ENCODE assay signal across 13 cellular contexts in the genomic region with DNA sequence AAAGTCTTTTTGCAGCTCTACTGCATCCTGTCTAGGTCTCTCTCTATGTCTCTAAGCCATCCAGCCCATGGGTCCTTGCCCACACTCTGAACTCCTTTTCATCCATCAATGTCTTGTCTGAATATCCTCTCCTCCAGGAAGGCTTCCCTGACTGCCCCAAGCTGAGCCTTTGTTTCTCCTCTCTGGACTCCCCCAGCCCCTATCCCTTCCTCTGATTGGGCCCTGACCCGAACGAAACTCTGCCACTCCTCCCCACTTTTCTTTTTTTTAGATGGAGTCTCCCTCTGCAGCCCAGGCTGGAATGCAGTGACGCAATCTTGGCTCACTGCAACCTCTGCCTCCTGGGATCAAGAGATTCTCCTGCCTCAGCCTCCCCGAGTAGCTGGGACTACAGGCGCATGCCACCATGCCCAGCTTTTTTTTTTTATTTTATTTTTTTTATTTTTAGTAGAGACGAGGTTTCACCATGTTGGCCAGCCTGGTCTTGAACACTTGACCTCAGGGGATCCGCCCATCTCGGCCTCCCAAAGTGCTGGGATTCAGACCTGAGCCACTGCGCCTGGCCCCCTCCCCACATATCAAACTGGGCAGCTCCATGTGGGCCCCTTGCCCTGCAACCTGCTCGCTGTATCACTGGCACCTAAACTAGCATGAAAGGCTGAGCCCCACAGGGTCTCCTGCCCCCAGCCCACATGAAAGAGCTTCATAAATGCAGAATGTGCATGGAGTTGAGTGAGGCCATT. TPM values are rescaled to one million over a fixed set of nuclear protein-coding genes. Genes with fewer than 3 reads are reported as not detected.
DNase-seq lines count a peak whose midpoint lies in the region; ATAC-seq and TF ChIP-seq lines count a peak whose summit lies in the region.
"Had no signal": no experiment of that assay in that cellular context is flagged by ENCODE, and none has a peak within 500 bp of the region (broad histone marks: within the 10 kb centered on the region; RNA-seq: fewer than 3 reads in every experiment).

No MANE protein-coding gene starts in this region.

- DNase-seq in T-helper 1 cell (no peak), KBM-7 (no peak)
- no peak for DNase-seq in activated CD4-positive, alpha-beta memory T cell treated with anti-CD3 and anti-CD28 coated beads for 36 hours
- DNase-seq: kidney glomerular epithelial cell had no signal

- peak overlapping the region; percentile 26 for H3K4me3 Mint-ChIP-seq in T-helper 1 cell treated with Interleukin-12 subunit alpha and Interleukin-12 subunit beta and Interleukin-4 antibody, amounts not matched to agents 30 μg/mL and 1 μg/mL, for 36 hours
- no peak overlapping the region for H3K4me3 Mint-ChIP-seq in stimulated activated memory B cell treated with anti-CD40 and anti-IgM and Interleukin-4, amounts not matched to agents 10 μg/mL and 1 μg/mL and 100 μg/mL, for 72 hours
- H3K4me3 Mint-ChIP-seq in activated CD4-positive, alpha-beta memory T cell treated with anti-CD3 and anti-CD28 coated beads for 36 hours, result no peak overlapping the region
- H3K4me3 Mint-ChIP-seq: activated naive CD4-positive, alpha-beta T cell treated with anti-CD3 and anti-CD28 coated beads for 36 hours had no signal

- peak overlapping the region; percentile 92 for H3K27ac ChIP-seq in VCaP
- H3K27ac ChIP-seq: cardiac muscle cell, KMS-11, thyroid gland had no signal

- CTCF ChIA-PET in activated CD4-positive, alpha-beta memory T cell treated with anti-CD3 and anti-CD28 coated beads for 36 hours (lab: Charles Lee), result interaction anchor here (1.1 kb wide), 1 partner anchor 193 kb away, joined by 3 read pairs; no protein-coding TSS in a partner anchor

- no peaks in the 10 kb centered on the region for H3K9me3 ChIP-seq in iPS-18c (ENCODE audit: control insufficient read depth, insufficient read depth, low read length)
- H3K9me3 ChIP-seq: thyroid gland had no signal

- ATAC-seq in stimulated activated memory B cell treated with anti-CD40 and anti-IgM and Interleukin-4, amounts not matched to agents 10 μg/mL and 1 μg/mL and 100 μg/mL, for 72 hours, result peak; percentile 5
- no peak for ATAC-seq in GM21423 (IDR thresholded peaks at IDR 0.05; ENCODE audit: unreplicated experiment)

- peaks cover 4% of the 10 kb centered on the region for H3K36me3 Mint-ChIP-seq in T-helper 1 cell treated with Interleukin-12 subunit alpha and Interleukin-12 subunit beta and Interleukin-4 antibody, amounts not matched to agents 30 μg/mL and 1 μg/mL, for 36 hours (ENCODE audit: low read depth)
- H3K36me3 Mint-ChIP-seq in stimulated activated memory B cell treated with anti-CD40 and anti-IgM and Interleukin-4, amounts not matched to agents 10 μg/mL and 1 μg/mL and 100 μg/mL, for 72 hours, result no peaks in the 10 kb centered on the region
- no peaks in the 10 kb centered on the region for H3K36me3 Mint-ChIP-seq in activated CD4-positive, alpha-beta memory T cell treated with anti-CD3 and anti-CD28 coated beads for 36 hours

- no peak overlapping the region for H3K27ac Mint-ChIP-seq in T-helper 1 cell treated with Interleukin-12 subunit alpha and Interleukin-12 subunit beta and Interleukin-4 antibody, amounts not matched to agents 30 μg/mL and 1 μg/mL, for 36 hours
- no peak overlapping the region for H3K27ac Mint-ChIP-seq in stimulated activated memory B cell treated with anti-CD40 and anti-IgM and Interleukin-4, amounts not matched to agents 10 μg/mL and 1 μg/mL and 100 μg/mL, for 72 hours
- H3K27ac Mint-ChIP-seq in activated CD4-positive, alpha-beta memory T cell treated with anti-CD3 and anti-CD28 coated beads for 36 hours, result no peak overlapping the region
- H3K27ac Mint-ChIP-seq: activated naive CD4-positive, alpha-beta T cell treated with anti-CD3 and anti-CD28 coated beads for 36 hours had no signal

- peaks cover 6% of the 10 kb centered on the region for H3K4me1 Mint-ChIP-seq in T-helper 1 cell treated with Interleukin-12 subunit alpha and Interleukin-12 subunit beta and Interleukin-4 antibody, amounts not matched to agents 30 μg/mL and 1 μg/mL, for 36 hours (ENCODE audit: low read depth)
- peaks cover 13% of the 10 kb centered on the region for H3K4me1 Mint-ChIP-seq in stimulated activated memory B cell treated with anti-CD40 and anti-IgM and Interleukin-4, amounts not matched to agents 10 μg/mL and 1 μg/mL and 100 μg/mL, for 72 hours
- H3K4me1 Mint-ChIP-seq in activated CD4-positive, alpha-beta memory T cell treated with anti-CD3 and anti-CD28 coated beads for 36 hours (ENCODE audit: low read depth), result peaks cover 9% of the 10 kb centered on the region

- TF ChIP-seq CTCF in VCaP (conservative IDR thresholded peaks at IDR 0.05), result no peak

- intact Hi-C loops in activated CD4-positive, alpha-beta memory T cell treated with anti-CD3 and anti-CD28 coated beads for 36 hours (cut with micrococcal nuclease), result no loop called here

- in situ Hi-C loops in KBM-7 (cut with MboI; ENCODE audit: low pct_unique_long_range_greater_than_20kb, low sequenced_read_pairs), result no loop called here

- H3K4me3 ChIP-seq in iPS-18c (ENCODE audit: insufficient read depth, low read depth, low read length), result peak overlapping the region; percentile 69
- H3K4me3 ChIP-seq: thyroid gland had no signal

- peaks cover 62% of the 10 kb centered on the region for H3K27me3 Mint-ChIP-seq in T-helper 1 cell treated with Interleukin-12 subunit alpha and Interleukin-12 subunit beta and Interleukin-4 antibody, amounts not matched to agents 30 μg/mL and 1 μg/mL, for 36 hours (ENCODE audit: low read depth)
- H3K27me3 Mint-ChIP-seq in stimulated activated memory B cell treated with anti-CD40 and anti-IgM and Interleukin-4, amounts not matched to agents 10 μg/mL and 1 μg/mL and 100 μg/mL, for 72 hours, result peaks cover 75% of the 10 kb centered on the region
- peaks cover 49% of the 10 kb centered on the region for H3K27me3 Mint-ChIP-seq in activated CD4-positive, alpha-beta memory T cell treated with anti-CD3 and anti-CD28 coated beads for 36 hours

- H3K9me3 Mint-ChIP-seq in T-helper 1 cell treated with Interleukin-12 subunit alpha and Interleukin-12 subunit beta and Interleukin-4 antibody, amounts not matched to agents 30 μg/mL and 1 μg/mL, for 36 hours, result no peaks in the 10 kb centered on the region
- no peaks in the 10 kb centered on the region for H3K9me3 Mint-ChIP-seq in stimulated activated memory B cell treated with anti-CD40 and anti-IgM and Interleukin-4, amounts not matched to agents 10 μg/mL and 1 μg/mL and 100 μg/mL, for 72 hours
- H3K9me3 Mint-ChIP-seq in activated CD4-positive, alpha-beta memory T cell treated with anti-CD3 and anti-CD28 coated beads for 36 hours, result no peaks in the 10 kb centered on the region
- H3K9me3 Mint-ChIP-seq: activated naive CD4-positive, alpha-beta T cell treated with anti-CD3 and anti-CD28 coated beads for 36 hours had no signal

- POLR2A ChIA-PET in activated CD4-positive, alpha-beta memory T cell treated with anti-CD3 and anti-CD28 coated beads for 36 hours (lab: Charles Lee), result no interaction called here

RNA-seq across cellular contexts. Expression of gene UNC13A, which starts 0.9 kb away (rescaled TPM):
- under 1 TPM; 0.02 TPM for total RNA-seq in activated CD4-positive, alpha-beta memory T cell treated with anti-CD3 and anti-CD28 coated beads for 36 hours

RNA-seq across cellular contexts. Expression of gene MAP1S, which starts 30.3 kb away (rescaled TPM):
- 10 to 100 TPM; 63.0 to 71.2 TPM for total RNA-seq in activated CD4-positive, alpha-beta memory T cell treated with anti-CD3 and anti-CD28 coated beads for 36 hours
